8 cellular contexts compared by ENCODE assay signal in genomic region chr1:193540511-193540910, GRCh38.
DNase-seq lines count a peak whose midpoint lies in the region; ATAC-seq, FAIRE-seq and TF ChIP-seq lines count a peak whose summit lies in the region.

No MANE protein-coding gene starts in this region.

- H3K27ac Mint-ChIP-seq in activated naive CD8-positive, alpha-beta T cell treated with anti-CD3 and anti-CD28 coated beads, Interleukin-2, amount 10 ng/mL, durations not matched to agents 7 days and 5 days: peak overlapping the region; percentile 84

- DNase-seq in GM12865 (ENCODE audit: low read depth) (peak; percentile 25), frontal cortex (ENCODE audit: low spot score in 2 of 2) (no peak), cardiac septum (ENCODE audit: low spot score) (no peak), GM12892 (ENCODE audit: insufficient read length) (no peak)
- DNase-seq in activated naive CD8-positive, alpha-beta T cell treated with anti-CD3 and anti-CD28 coated beads, Interleukin-2, amount 10 ng/mL, durations not matched to agents 7 days and 5 days: no peak
- no peak for DNase-seq in stimulated activated CD8-positive, alpha-beta memory T cell treated with anti-CD3 and anti-CD28 coated beads, Interleukin-4, amount 100 ng/mL, for 48 hours

- peaks cover 22% of the 10 kb centered on the region for H3K36me3 Mint-ChIP-seq in activated naive CD8-positive, alpha-beta T cell treated with anti-CD3 and anti-CD28 coated beads, Interleukin-2, amount 10 ng/mL, durations not matched to agents 7 days and 5 days

- peak overlapping the region; percentile 59 for H3K4me3 Mint-ChIP-seq in activated naive CD8-positive, alpha-beta T cell treated with anti-CD3 and anti-CD28 coated beads, Interleukin-2, amount 10 ng/mL, durations not matched to agents 7 days and 5 days

- POLR2A ChIA-PET in activated naive CD8-positive, alpha-beta T cell treated with anti-CD3 and anti-CD28 coated beads, Interleukin-2, amount 10 ng/mL, durations not matched to agents 7 days and 5 days (lab: Charles Lee): interaction anchor here (0.6 to 1.2 kb wide), 2 partner anchors 12 to 60 kb away, joined by 3 to 4 read pairs; no protein-coding TSS in a partner anchor

- intact Hi-C loops in cardiac septum (cut with DNase I): loop anchor here (10.0 kb wide), 1 partner anchor 126 kb away; no protein-coding TSS in a partner anchor

- H3K4me1 Mint-ChIP-seq in activated naive CD8-positive, alpha-beta T cell treated with anti-CD3 and anti-CD28 coated beads, Interleukin-2, amount 10 ng/mL, durations not matched to agents 7 days and 5 days: peaks cover 32% of the 10 kb centered on the region

- H3K4me3 ChIP-seq in GM12865 (ENCODE audit: low read depth, low read length): peak overlapping the region; percentile 61

- no peak for TF ChIP-seq CTCF in GM12865 (IDR thresholded peaks at IDR 0.05; ENCODE audit: insufficient read depth, low read depth, low read length, missing control alignments)

- no peaks in the 10 kb centered on the region for H3K27me3 Mint-ChIP-seq in activated naive CD8-positive, alpha-beta T cell treated with anti-CD3 and anti-CD28 coated beads, Interleukin-2, amount 10 ng/mL, durations not matched to agents 7 days and 5 days

- no peak for FAIRE-seq in frontal cortex (lab: Jason Lieb, UNC)
- FAIRE-seq in GM12892 (lab: Jason Lieb, UNC): no peak

- TF ChIP-seq POLR2A in GM12892 (IDR thresholded peaks at IDR 0.05; ENCODE audit: low read depth, low read length): no peak

- peak; percentile 10 for ATAC-seq in GM21381 (IDR thresholded peaks at IDR 0.05; ENCODE audit: unreplicated experiment)
- ATAC-seq in HG03342 (IDR thresholded peaks at IDR 0.05; ENCODE audit: unreplicated experiment): peak; percentile 1
- peak; percentile 63 for ATAC-seq in activated naive CD8-positive, alpha-beta T cell treated with anti-CD3 and anti-CD28 coated beads, Interleukin-2, amount 10 ng/mL, durations not matched to agents 7 days and 5 days (ENCODE audit: low read depth)

- peaks cover 5% of the 10 kb centered on the region for H3K9me3 Mint-ChIP-seq in activated naive CD8-positive, alpha-beta T cell treated with anti-CD3 and anti-CD28 coated beads, Interleukin-2, amount 10 ng/mL, durations not matched to agents 7 days and 5 days

Comparison
In these comparisons a context has a peak if more than half of its experiments do, and no peak if none do; other contexts are left out.
1. ATAC-seq: peak in every context shown above with its lines; median percentile 63 in activated naive CD8-positive, alpha-beta T cell treated with anti-CD3 and anti-CD28 coated beads, Interleukin-2, amount 10 ng/mL, durations not matched to agents 7 days and 5 days; 10 in GM21381; 1 in HG03342.